In genomic region chr1:221708987-221709386, GRCh38 we compare ENCODE assay signal across 8 cellular contexts. TPM values are rescaled to one million over a fixed set of nuclear protein-coding genes. Genes with fewer than 3 reads are reported as not detected.
DNase-seq lines count a peak whose midpoint lies in the region; ATAC-seq, FAIRE-seq and TF ChIP-seq lines count a peak whose summit lies in the region.

No MANE protein-coding gene starts in this region.

- no peaks in the 10 kb centered on the region for H3K9me3 ChIP-seq in keratinocyte (ENCODE audit: control insufficient read depth, low read depth, low read length)

- H3K27ac ChIP-seq in keratinocyte (ENCODE audit: control insufficient read depth, insufficient read depth, low read length): no peak overlapping the region

- no peaks in the 10 kb centered on the region for H3K27me3 ChIP-seq in keratinocyte (ENCODE audit: control insufficient read depth, extremely low read depth, insufficient read depth, low read length)

- H3K9me3 Mint-ChIP-seq in activated CD8-positive, alpha-beta memory T cell treated with anti-CD3 and anti-CD28 coated beads, Interleukin-2, amount 10 ng/mL, durations not matched to agents 7 days and 5 days (ENCODE audit: low read depth): no peaks in the 10 kb centered on the region
- H3K9me3 Mint-ChIP-seq in activated naive CD8-positive, alpha-beta T cell treated with anti-CD3 and anti-CD28 coated beads, Interleukin-2, amount 10 ng/mL, durations not matched to agents 7 days and 5 days: no peaks in the 10 kb centered on the region

- H3K9me1 ChIP-seq in keratinocyte (ENCODE audit: control insufficient read depth, extremely low read depth, insufficient read depth, low read length): no peaks in the 10 kb centered on the region

- no peak for TF ChIP-seq CTCF in keratinocyte (optimal IDR thresholded peaks at IDR 0.05 in 1 of 3, IDR thresholded peaks at IDR 0.05 in 1 of 3, conservative IDR thresholded peaks at IDR 0.05 in 1 of 3; ENCODE audit: extremely low read depth in 1 of 3, insufficient read depth in 2 of 3, low read length in 3 of 3)

- peaks cover 0 to 9% of the 10 kb centered on the region in 2 experiments for H3K36me3 ChIP-seq in keratinocyte (ENCODE audit: control insufficient read depth in 2 of 2, extremely low read depth in 1 of 2, insufficient read depth in 2 of 2, low read length in 2 of 2)

- no peak overlapping the region for H3K4me3 ChIP-seq in keratinocyte (ENCODE audit: control insufficient read depth in 2 of 3, extremely low read depth in 1 of 3, insufficient read depth in 2 of 3, low read depth in 1 of 3, low read length in 3 of 3)

- peaks cover 67% of the 10 kb centered on the region for H3K4me1 Mint-ChIP-seq in activated CD8-positive, alpha-beta memory T cell treated with anti-CD3 and anti-CD28 coated beads, Interleukin-2, amount 10 ng/mL, durations not matched to agents 7 days and 5 days
- peaks cover 60% of the 10 kb centered on the region for H3K4me1 Mint-ChIP-seq in activated naive CD8-positive, alpha-beta T cell treated with anti-CD3 and anti-CD28 coated beads, Interleukin-2, amount 10 ng/mL, durations not matched to agents 7 days and 5 days

- ATAC-seq in activated CD8-positive, alpha-beta memory T cell treated with anti-CD3 and anti-CD28 coated beads, Interleukin-2, amount 10 ng/mL, durations not matched to agents 7 days and 5 days: peak; percentile 7
- peak; percentile 36 for ATAC-seq in HG03432 (IDR thresholded peaks at IDR 0.05; ENCODE audit: unreplicated experiment)
- ATAC-seq in activated naive CD8-positive, alpha-beta T cell treated with anti-CD3 and anti-CD28 coated beads, Interleukin-2, amount 10 ng/mL, durations not matched to agents 7 days and 5 days (ENCODE audit: low read depth): peak; percentile 4
- peak; percentile 21 for ATAC-seq in stimulated activated naive CD8-positive, alpha-beta T cell treated with anti-CD3 and anti-CD28 coated beads, Interleukin-15, Interleukin-2, amounts not matched to agents 100 U/mL and 50 U/mL, for 24 hours

- CTCF ChIA-PET in activated CD8-positive, alpha-beta memory T cell treated with anti-CD3 and anti-CD28 coated beads, Interleukin-2, amount 10 ng/mL, durations not matched to agents 7 days and 5 days (lab: Charles Lee): interaction anchor here (1.1 to 10.4 kb wide), 5 partner anchors 16 to 301 kb away, joined by 3 to 92 read pairs (median 10); partner anchors contain the start of gene DUSP10

- peaks cover 36% of the 10 kb centered on the region for H3K36me3 Mint-ChIP-seq in activated CD8-positive, alpha-beta memory T cell treated with anti-CD3 and anti-CD28 coated beads, Interleukin-2, amount 10 ng/mL, durations not matched to agents 7 days and 5 days
- peaks cover 24% of the 10 kb centered on the region for H3K36me3 Mint-ChIP-seq in activated naive CD8-positive, alpha-beta T cell treated with anti-CD3 and anti-CD28 coated beads, Interleukin-2, amount 10 ng/mL, durations not matched to agents 7 days and 5 days

- H3K27ac Mint-ChIP-seq in activated CD8-positive, alpha-beta memory T cell treated with anti-CD3 and anti-CD28 coated beads, Interleukin-2, amount 10 ng/mL, durations not matched to agents 7 days and 5 days: peak overlapping the region; percentile 83
- H3K27ac Mint-ChIP-seq in activated naive CD8-positive, alpha-beta T cell treated with anti-CD3 and anti-CD28 coated beads, Interleukin-2, amount 10 ng/mL, durations not matched to agents 7 days and 5 days: peak overlapping the region; percentile 61

- H3K27me3 Mint-ChIP-seq in activated CD8-positive, alpha-beta memory T cell treated with anti-CD3 and anti-CD28 coated beads, Interleukin-2, amount 10 ng/mL, durations not matched to agents 7 days and 5 days: no peaks in the 10 kb centered on the region
- no peaks in the 10 kb centered on the region for H3K27me3 Mint-ChIP-seq in activated naive CD8-positive, alpha-beta T cell treated with anti-CD3 and anti-CD28 coated beads, Interleukin-2, amount 10 ng/mL, durations not matched to agents 7 days and 5 days

- peaks cover 5% of the 10 kb centered on the region for H3K4me1 ChIP-seq in keratinocyte (ENCODE audit: control insufficient read depth, extremely low read depth, insufficient read depth, low read length)

- H3K9ac ChIP-seq in keratinocyte (ENCODE audit: control insufficient read depth, extremely low read depth, insufficient read depth, low read length): no peak overlapping the region

- dilution Hi-C loops in keratinocyte (cut with MboI; ENCODE audit: extremely low pct_ligation_motif_present, low sequenced_read_pairs): no loop called here

- H3K4me3 Mint-ChIP-seq in activated CD8-positive, alpha-beta memory T cell treated with anti-CD3 and anti-CD28 coated beads, Interleukin-2, amount 10 ng/mL, durations not matched to agents 7 days and 5 days: no peak overlapping the region
- no peak overlapping the region for H3K4me3 Mint-ChIP-seq in activated naive CD8-positive, alpha-beta T cell treated with anti-CD3 and anti-CD28 coated beads, Interleukin-2, amount 10 ng/mL, durations not matched to agents 7 days and 5 days

- peak; percentile 62 for DNase-seq in activated CD8-positive, alpha-beta memory T cell treated with anti-CD3 and anti-CD28 coated beads, Interleukin-2, amount 10 ng/mL, durations not matched to agents 7 days and 5 days
- DNase-seq in activated CD8-positive, alpha-beta memory T cell treated with anti-CD3 and anti-CD28 coated beads, Interleukin-2, amount 50 U/mL, for 48 hours: no peak
- DNase-seq in NCI-H774 (lab: John Stamatoyannopoulos, UW) (peak; percentile 99), keratinocyte (ENCODE audit: low read depth, low spot score) (no peak), HTR-8/SVneo (ENCODE audit: insufficient read length, low spot score) (no peak)
- no peak for DNase-seq in activated naive CD8-positive, alpha-beta T cell treated with anti-CD3 and anti-CD28 coated beads, Interleukin-2, amount 10 ng/mL, durations not matched to agents 7 days and 5 days
- DNase-seq in stimulated activated naive CD8-positive, alpha-beta T cell treated with anti-CD3 and anti-CD28 coated beads, Interleukin-15, Interleukin-2, amounts not matched to agents 100 U/mL and 50 U/mL, for 24 hours: peak; percentile 32

- peaks cover 2% of the 10 kb centered on the region for H3K79me2 ChIP-seq in keratinocyte (ENCODE audit: control insufficient read depth, insufficient read depth, low read length)

- peak; percentile 44 for FAIRE-seq in keratinocyte (lab: Jason Lieb, UNC)
- FAIRE-seq in HTR-8/SVneo (lab: Jason Lieb, UNC): no peak

- no peaks in the 10 kb centered on the region for H4K20me1 ChIP-seq in keratinocyte (ENCODE audit: control insufficient read depth, extremely low read depth, insufficient read depth, low read length)

- POLR2A ChIA-PET in activated naive CD8-positive, alpha-beta T cell treated with anti-CD3 and anti-CD28 coated beads, Interleukin-2, amount 10 ng/mL, durations not matched to agents 7 days and 5 days (lab: Charles Lee): interaction anchor here (0.5 to 9.2 kb wide), 6 partner anchors 7 to 333 kb away, joined by 3 to 159 read pairs (median 4); partner anchors contain the start of gene DUSP10

- H2AFZ ChIP-seq in keratinocyte (ENCODE audit: control insufficient read depth, low read length): no peak overlapping the region

- no peak overlapping the region for H3K4me2 ChIP-seq in keratinocyte (ENCODE audit: control insufficient read depth, extremely low read depth, insufficient read depth, low read depth, low read length)

RNA-seq across cellular contexts. Expression of gene DUSP10, which starts 32.9 kb away (rescaled TPM):
- total RNA-seq in activated CD8-positive, alpha-beta memory T cell treated with anti-CD3 and anti-CD28 coated beads, Interleukin-2, amount 10 ng/mL, durations not matched to agents 7 days and 5 days: 10 to 100 TPM; 14.3 to 46.3 TPM
- 10 to 100 TPM; 14.8 to 15.7 TPM for total RNA-seq in activated naive CD8-positive, alpha-beta T cell treated with anti-CD3 and anti-CD28 coated beads, Interleukin-2, amount 10 ng/mL, durations not matched to agents 7 days and 5 days
- 15.1 to 19.7 TPM (median 17.0 TPM) in 3 replicates for polyA plus RNA-seq in keratinocyte
- polyA plus RNA-seq in keratinocyte (2011; ENCODE audit: low read depth): 26.7 TPM
- polyA plus RNA-seq in keratinocyte (2011; cell fraction: cytosol; rRNA removed): 13.6 and 15.2 TPM in 2 replicates
- 36.6 and 39.1 TPM in 2 replicates for polyA plus RNA-seq in keratinocyte (2011; cell fraction: nucleus; rRNA removed)
- polyA plus RNA-seq in keratinocyte (2012; ENCODE audit: low replicate concordance): 10.0 and 28.9 TPM in 2 replicates
- 23.6 to 51.9 TPM (median 40.2 TPM) in 3 replicates for polyA minus RNA-seq in keratinocyte
- polyA minus RNA-seq in keratinocyte (2011; cell fraction: cytosol; rRNA and poly(A)+ RNA removed): 13.2 TPM
- polyA minus RNA-seq in keratinocyte (2011; cell fraction: nucleus; rRNA and poly(A)+ RNA removed): 34.9 and 58.6 TPM in 2 replicates

Comparison
In these comparisons a context has a peak if more than half of its experiments do, and no peak if none do; other contexts are left out.
1. DNase-seq: peak in activated CD8-positive, alpha-beta memory T cell treated with anti-CD3 and anti-CD28 coated beads, Interleukin-2, amount 10 ng/mL, durations not matched to agents 7 days and 5 days (single experiment), NCI-H774 (single experiment) and stimulated activated naive CD8-positive, alpha-beta T cell treated with anti-CD3 and anti-CD28 coated beads, Interleukin-15, Interleukin-2, amounts not matched to agents 100 U/mL and 50 U/mL, for 24 hours (single experiment); none in activated CD8-positive, alpha-beta memory T cell treated with anti-CD3 and anti-CD28 coated beads, Interleukin-2, amount 50 U/mL, for 48 hours (single experiment), activated naive CD8-positive, alpha-beta T cell treated with anti-CD3 and anti-CD28 coated beads, Interleukin-2, amount 10 ng/mL, durations not matched to agents 7 days and 5 days (single experiment), keratinocyte (single experiment) and HTR-8/SVneo (single experiment).
2. Peak in every context shown above with its lines, with median percentiles within 50 percentile points of each other: ATAC-seq.